1 cellular context compared by ENCODE assay signal in genomic region chr11:7192785-7193184, GRCh38. TPM values are rescaled to one million over a fixed set of nuclear protein-coding genes. Genes with fewer than 3 reads are reported as not detected.
"Had no signal": no experiment of that assay in that cellular context is flagged by ENCODE, and none has a peak within 500 bp of the region (broad histone marks: within the 10 kb centered on the region; RNA-seq: fewer than 3 reads in every experiment).

No MANE protein-coding gene starts in this region.

RNA-seq across cellular contexts. Expression of gene SYT9, which starts 58.9 kb away (rescaled TPM):
- total RNA-seq: GM12878 had no signal
